22 cellular contexts compared by ENCODE assay signal in genomic region chr6:81130071-81130470, GRCh38.
"Had no signal": no experiment of that assay in that cellular context is flagged by ENCODE, and none has a peak within 500 bp of the region (broad histone marks: within the 10 kb centered on the region; RNA-seq: fewer than 3 reads in every experiment).

No MANE protein-coding gene starts in this region.

- H3K9me3 ChIP-seq: SJSA1 had no signal

- H3K27me3 ChIP-seq: SJSA1 had no signal

- FAIRE-seq: RCC 7860 had no signal

- H3K27ac ChIP-seq: SJSA1, SK-N-MC had no signal

- DNase-seq: IMR-90, Kasumi-1, KG1, NCI-H1092, NCI-H1105 treated with DMSO at 0.1 percent for 48 hours, NCI-H1436, NCI-H187, NCI-H2029, NCI-H2081 treated with DMSO at 0.1 percent for 48 hours, NCI-H2171, NCI-H226, NCI-H446, NCI-H510A, NCI-H524 treated with DMSO at 0.1 percent for 48 hours, NCI-H69, NCI-H774, Right ventricle myocardium superior, RPMI8226, SIG-M5 had no signal

- H3K4me3 ChIP-seq: SJSA1, SK-N-MC had no signal

- H3K4me1 ChIP-seq: SJSA1 had no signal

- H3K36me3 ChIP-seq: SJSA1 had no signal
